In genomic region chrX:65932173-65933084, GRCh38 we compare ENCODE assay signal across 9 cellular contexts.
A peak's percentile ranks its signal among the peaks of the same experiment; 100 is the strongest.
DNase-seq lines count a peak whose midpoint lies in the region; TF ChIP-seq lines count a peak whose summit lies in the region.
"Had no signal": no experiment of that assay in that cellular context is flagged by ENCODE, and none has a peak within 500 bp of the region (broad histone marks: within the 10 kb centered on the region; RNA-seq: fewer than 3 reads in every experiment).

No MANE protein-coding gene starts in this region.

- H2AFZ ChIP-seq in hepatocyte, result no peak overlapping the region

- no peak for TF ChIP-seq CTCF in hepatocyte (IDR thresholded peaks at IDR 0.05; ENCODE audit: poor library complexity)

- H3K27me3 ChIP-seq in hepatocyte, result no peaks in the 10 kb centered on the region

- H3K79me2 ChIP-seq in hepatocyte, result no peaks in the 10 kb centered on the region

- H3K9me3 ChIP-seq in hepatocyte (ENCODE audit: low read depth), result no peaks in the 10 kb centered on the region

- peak overlapping the region; percentile 38 for H3K27ac ChIP-seq in hepatocyte
- H3K27ac ChIP-seq: KMS-11 had no signal

- no peak overlapping the region for H3K4me2 ChIP-seq in hepatocyte
- H3K4me2 ChIP-seq: KMS-11 had no signal

- in situ Hi-C loops in SK-MEL-5 (cut with HindIII; ENCODE audit: low pct_unique_long_range_greater_than_20kb, low sequenced_read_pairs), result no loop called here

- no peaks in the 10 kb centered on the region for H4K20me1 ChIP-seq in hepatocyte (ENCODE audit: insufficient read depth, poor library complexity, severe bottlenecking)

- DNase-seq in stimulated activated naive CD4-positive, alpha-beta T cell treated with Interleukin-2 at 50 U/mL for 16 hours (lab: John Stamatoyannopoulos, UW), result peak; percentile 18
- DNase-seq in stimulated activated naive CD4-positive, alpha-beta T cell (lab: John Stamatoyannopoulos, UW), result no peak
- peak; percentile 29 for DNase-seq in SK-MEL-5 (ENCODE audit: low read depth, low spot score)
- peak; percentile 20 for DNase-seq in hepatocyte (ENCODE audit: low spot score)
- no peak for DNase-seq in NCI-H1694 treated with DMSO at 0.1 percent for 48 hours (lab: John Stamatoyannopoulos, UW)
- DNase-seq in effector CD8-positive, alpha-beta T cell (lab: John Stamatoyannopoulos, UW), result no peak
- DNase-seq in SKM-1 (lab: John Stamatoyannopoulos, UW; ENCODE audit: unreplicated experiment), result no peak
- DNase-seq in NOMO-1 treated with DMSO at 0.1 percent for 48 hours (lab: John Stamatoyannopoulos, UW; ENCODE audit: unreplicated experiment), result no peak

- no peaks in the 10 kb centered on the region for H3K36me3 ChIP-seq in hepatocyte (replicated peaks; ENCODE audit: insufficient read depth, low read depth)

- WGBS in hepatocyte (ENCODE audit: low lambda C conversion rate, missing lambda C conversion rate), result 64% methylated on average over 10 of the region's 10 CpGs

- H3K4me3 ChIP-seq in hepatocyte, result no peak overlapping the region

- H3K4me1 ChIP-seq in hepatocyte (ENCODE audit: insufficient read depth), result no peaks in the 10 kb centered on the region

- H3K9me2 ChIP-seq in hepatocyte (replicated peaks; ENCODE audit: insufficient read depth), result no peaks in the 10 kb centered on the region

Comparison
In these comparisons a context has a peak if more than half of its experiments do, and no peak if none do; other contexts are left out.
1. DNase-seq: peak in stimulated activated naive CD4-positive, alpha-beta T cell treated with Interleukin-2 at 50 U/mL for 16 hours (single experiment), SK-MEL-5 (single experiment) and hepatocyte (single experiment); none in stimulated activated naive CD4-positive, alpha-beta T cell (0 of 6), NCI-H1694 treated with DMSO at 0.1 percent for 48 hours (single experiment), effector CD8-positive, alpha-beta T cell (single experiment), SKM-1 (single experiment) and NOMO-1 treated with DMSO at 0.1 percent for 48 hours (single experiment).